2 cellular contexts compared by ENCODE assay signal in genomic region chr10:101174319-101174718, GRCh38.
TF ChIP-seq lines count a peak whose summit lies in the region.

No MANE protein-coding gene starts in this region.

TF ChIP-seq in HepG2, 621 proteins besides CTCF, POLR2A, EP300 and RAD21:
- TF ChIP-seq ZNF431 (CRISPR knock-in tag; IDR thresholded peaks at IDR 0.05; ENCODE audit: borderline replicate concordance, low read depth) (no peak), SMC3 (IDR thresholded peaks at IDR 0.05; ENCODE audit: low read length) (no peak), GABPB1 (CRISPR knock-in tag; IDR thresholded peaks at IDR 0.05) (no peak), ZFP1 (CRISPR knock-in tag; IDR thresholded peaks at IDR 0.05) (peak; percentile 91; the same call in 1 of the 2 replicates)

TF ChIP-seq in K562, 482 proteins besides CTCF, POLR2A, EP300 and RAD21:
- TF ChIP-seq TOE1 (IDR thresholded peaks at IDR 0.05; ENCODE audit: borderline replicate concordance) (no peak), TOE1 (CRISPR knock-in tag; IDR thresholded peaks at IDR 0.05; ENCODE audit: borderline replicate concordance, low read depth) (no peak), ZFP1 (CRISPR knock-in tag; IDR thresholded peaks at IDR 0.05) (peak; percentile 82)
TF ChIP-seq in K562: peak in this region for 1.
